In the genomic region with DNA sequence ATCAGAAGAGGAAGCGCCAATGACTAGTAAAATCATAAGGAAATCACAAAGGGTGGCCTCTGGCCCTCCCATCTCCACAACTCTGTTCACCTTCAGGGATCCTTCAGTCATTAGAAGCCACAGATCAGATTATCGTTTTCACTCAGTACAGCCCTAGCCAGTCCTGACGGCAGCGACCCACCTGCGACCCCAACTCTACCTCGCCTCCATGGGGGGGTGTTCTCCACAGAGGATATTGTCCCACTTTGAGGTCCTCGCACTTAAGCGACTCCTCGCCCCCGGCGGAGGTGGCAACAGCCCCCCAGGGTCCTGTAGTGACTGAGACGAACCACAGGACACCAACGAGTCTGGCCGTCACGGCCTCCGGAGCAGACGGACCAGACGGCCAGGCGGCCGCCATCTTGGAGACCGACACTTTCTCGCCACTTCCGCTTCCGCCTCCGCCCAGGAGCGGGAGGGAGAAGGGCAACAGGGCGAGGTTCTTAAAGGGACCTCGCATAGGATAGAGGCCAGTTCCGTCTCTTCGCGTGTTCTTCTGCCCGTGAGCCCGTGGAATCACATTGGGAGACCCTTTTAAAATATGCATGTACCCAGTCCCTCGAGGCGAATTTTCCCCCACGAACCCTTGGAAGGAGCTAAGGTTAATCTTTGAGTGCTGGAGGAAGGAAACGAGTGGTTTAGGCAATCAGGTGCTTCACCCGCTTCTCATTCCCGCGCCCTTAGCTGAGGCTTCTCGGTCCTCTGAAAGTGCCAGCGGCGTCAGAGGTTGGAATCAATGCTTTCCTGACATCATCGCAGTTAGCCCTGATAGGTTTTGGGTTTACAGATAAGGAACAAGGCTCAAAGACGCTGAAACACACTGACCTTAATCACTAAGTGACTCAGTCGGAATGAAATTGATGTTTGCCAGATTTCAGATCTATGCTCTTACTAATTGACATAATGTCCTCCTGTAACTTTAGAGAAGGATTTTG, we compare ENCODE assay signal across 1 cellular context.
A peak's percentile ranks its signal among the peaks of the same experiment; 100 is the strongest.
TF ChIP-seq lines count a peak whose summit lies in the region.

A gene (minus strand): TSS at position 421 of the 974 bp plus-strand sequence. CDS start 21 bp downstream, at position 400.

TF ChIP-seq in H1, 55 proteins besides CTCF, POLR2A, EP300 and RAD21:
- TF ChIP-seq TAF7 (optimal IDR thresholded peaks at IDR 0.05; ENCODE audit: borderline replicate concordance, low read depth, low read length) (peak; percentile 92), SIN3A (conservative IDR thresholded peaks at IDR 0.05 in 1 of 2, IDR thresholded peaks at IDR 0.05 in 1 of 2; ENCODE audit: low read depth in 1 of 2, low read length in 2 of 2) (peak; percentile 47 to 89; a peak in 2 of 4 replicates), RFX5 (IDR thresholded peaks at IDR 0.05; ENCODE audit: borderline replicate concordance, low read depth, low read length) (no peak), SP4 (IDR thresholded peaks at IDR 0.05; ENCODE audit: low read length) (peak; percentile 82; the same call in 1 of the 2 replicates), JUND (IDR thresholded peaks at IDR 0.05; ENCODE audit: low read length) (no peak), TEAD4 (IDR thresholded peaks at IDR 0.05; ENCODE audit: low read depth, low read length) (no peak), JUN (IDR thresholded peaks at IDR 0.05; ENCODE audit: low read depth, low read length) (no peak), TCF12 (IDR thresholded peaks at IDR 0.05; ENCODE audit: low read depth, low read length) (no peak), HDAC6 (IDR thresholded peaks at IDR 0.05; ENCODE audit: low read depth, low read length) (no peak), FOSL1 (IDR thresholded peaks at IDR 0.05; ENCODE audit: insufficient read depth, low read depth, low read length) (no peak), CHD1 (IDR thresholded peaks at IDR 0.05; ENCODE audit: low read depth, low read length) (no peak), RBBP5 (IDR thresholded peaks at IDR 0.05; ENCODE audit: borderline replicate concordance, low read depth, low read length) (peak; percentile 95), CBX8 (IDR thresholded peaks at IDR 0.05; ENCODE audit: borderline replicate concordance, low read depth, low read length) (no peak), GTF2F1 (IDR thresholded peaks at IDR 0.05; ENCODE audit: borderline replicate concordance, low read depth, low read length) (peak; percentile 59; the same call in 1 of the 2 replicates), SIRT6 (IDR thresholded peaks at IDR 0.05; ENCODE audit: low read length) (no peak), SP1 (IDR thresholded peaks at IDR 0.05; ENCODE audit: low read depth, low read length) (peak; percentile 55; the same call in 1 of the 2 replicates), RXRA (IDR thresholded peaks at IDR 0.05; ENCODE audit: insufficient read depth, low read depth, low read length) (no peak), GABPA (IDR thresholded peaks at IDR 0.05; ENCODE audit: borderline replicate concordance, insufficient read depth, low read length) (peak; percentile 92), YY1 (IDR thresholded peaks at IDR 0.05; ENCODE audit: low read depth, low read length) (peak; percentile 99), ZNF274 (IDR thresholded peaks at IDR 0.05; ENCODE audit: borderline replicate concordance, extremely low read depth, low read length) (no peak), SIX5 (IDR thresholded peaks at IDR 0.05; ENCODE audit: low read depth, low read length) (no peak), ASH2L (IDR thresholded peaks at IDR 0.05; ENCODE audit: low read length) (peak; percentile 99), BCL11A (IDR thresholded peaks at IDR 0.05; ENCODE audit: low read depth in 2 of 2, low read length in 2 of 2) (no peak), SAP30 (IDR thresholded peaks at IDR 0.05; ENCODE audit: insufficient read depth, insufficient replicate concordance, low read length) (no peak), KDM1A (IDR thresholded peaks at IDR 0.05; ENCODE audit: borderline replicate concordance, low read length) (0 out of 2 replicates have a peak, but pooled peaks have one; percentile 46), NRF1 (IDR thresholded peaks at IDR 0.05; ENCODE audit: low read depth, low read length) (no peak), BACH1 (IDR thresholded peaks at IDR 0.05; ENCODE audit: low read length) (no peak), KDM4A (IDR thresholded peaks at IDR 0.05; ENCODE audit: low read depth, low read length, severe bottlenecking) (peak; percentile 92), EZH2 (IDR thresholded peaks at IDR 0.05; ENCODE audit: low read depth, low read length, severe bottlenecking) (no peak), HDAC2 (IDR thresholded peaks at IDR 0.05; ENCODE audit: borderline replicate concordance in 1 of 2, low read depth in 2 of 2, low read length in 2 of 2) (peak in 1 of 2 experiments; percentile 80; a peak in 1 of 4 replicates), TAF1 (IDR thresholded peaks at IDR 0.05; ENCODE audit: low read depth, low read length) (peak; percentile 98), NANOG (IDR thresholded peaks at IDR 0.05; ENCODE audit: insufficient read depth, low read depth, low read length, poor library complexity, severe bottlenecking) (no peak), EGR1 (IDR thresholded peaks at IDR 0.05; ENCODE audit: borderline replicate concordance, low read depth, low read length) (peak; percentile 86), CREB1 (IDR thresholded peaks at IDR 0.05) (peak; percentile 59), SUZ12 (IDR thresholded peaks at IDR 0.05; ENCODE audit: low read length) (no peak), TBP (IDR thresholded peaks at IDR 0.05; ENCODE audit: low read depth, low read length) (peak; percentile 92), SP2 (IDR thresholded peaks at IDR 0.05; ENCODE audit: low read length) (peak; percentile 15; the same call in 1 of the 2 replicates), PHF8 (conservative IDR thresholded peaks at IDR 0.05; ENCODE audit: low read depth, low read length) (peak; percentile 100), POLR2AphosphoS5 (IDR thresholded peaks at IDR 0.05; ENCODE audit: low read depth, low read length) (peak; percentile 97), KDM5A (IDR thresholded peaks at IDR 0.05; ENCODE audit: low read length) (peak; percentile 92), BRCA1 (IDR thresholded peaks at IDR 0.05; ENCODE audit: low read depth, low read length) (no peak)
- TF ChIP-seq, protein P1, sequence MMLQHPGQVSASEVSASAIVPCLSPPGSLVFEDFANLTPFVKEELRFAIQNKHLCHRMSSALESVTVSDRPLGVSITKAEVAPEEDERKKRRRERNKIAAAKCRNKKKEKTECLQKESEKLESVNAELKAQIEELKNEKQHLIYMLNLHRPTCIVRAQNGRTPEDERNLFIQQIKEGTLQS (IDR thresholded peaks at IDR 0.05; ENCODE audit: insufficient read depth, low read depth, low read length), result no peak
- TF ChIP-seq, protein P2, sequence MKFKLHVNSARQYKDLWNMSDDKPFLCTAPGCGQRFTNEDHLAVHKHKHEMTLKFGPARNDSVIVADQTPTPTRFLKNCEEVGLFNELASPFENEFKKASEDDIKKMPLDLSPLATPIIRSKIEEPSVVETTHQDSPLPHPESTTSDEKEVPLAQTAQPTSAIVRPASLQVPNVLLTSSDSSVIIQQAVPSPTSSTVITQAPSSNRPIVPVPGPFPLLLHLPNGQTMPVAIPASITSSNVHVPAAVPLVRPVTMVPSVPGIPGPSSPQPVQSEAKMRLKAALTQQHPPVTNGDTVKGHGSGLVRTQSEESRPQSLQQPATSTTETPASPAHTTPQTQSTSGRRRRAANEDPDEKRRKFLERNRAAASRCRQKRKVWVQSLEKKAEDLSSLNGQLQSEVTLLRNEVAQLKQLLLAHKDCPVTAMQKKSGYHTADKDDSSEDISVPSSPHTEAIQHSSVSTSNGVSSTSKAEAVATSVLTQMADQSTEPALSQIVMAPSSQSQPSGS (IDR thresholded peaks at IDR 0.05; ENCODE audit: low read length), result peak; percentile 88; the same call in 1 of the 2 replicates
- TF ChIP-seq, protein P3, sequence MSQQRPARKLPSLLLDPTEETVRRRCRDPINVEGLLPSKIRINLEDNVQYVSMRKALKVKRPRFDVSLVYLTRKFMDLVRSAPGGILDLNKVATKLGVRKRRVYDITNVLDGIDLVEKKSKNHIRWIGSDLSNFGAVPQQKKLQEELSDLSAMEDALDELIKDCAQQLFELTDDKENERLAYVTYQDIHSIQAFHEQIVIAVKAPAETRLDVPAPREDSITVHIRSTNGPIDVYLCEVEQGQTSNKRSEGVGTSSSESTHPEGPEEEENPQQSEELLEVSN (IDR thresholded peaks at IDR 0.05), result peak; percentile 73
- TF ChIP-seq, protein P4, sequence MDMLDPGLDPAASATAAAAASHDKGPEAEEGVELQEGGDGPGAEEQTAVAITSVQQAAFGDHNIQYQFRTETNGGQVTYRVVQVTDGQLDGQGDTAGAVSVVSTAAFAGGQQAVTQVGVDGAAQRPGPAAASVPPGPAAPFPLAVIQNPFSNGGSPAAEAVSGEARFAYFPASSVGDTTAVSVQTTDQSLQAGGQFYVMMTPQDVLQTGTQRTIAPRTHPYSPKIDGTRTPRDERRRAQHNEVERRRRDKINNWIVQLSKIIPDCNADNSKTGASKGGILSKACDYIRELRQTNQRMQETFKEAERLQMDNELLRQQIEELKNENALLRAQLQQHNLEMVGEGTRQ (IDR thresholded peaks at IDR 0.05; ENCODE audit: low read length), result 0 out of 2 replicates have a peak, but pooled peaks have one; percentile 4
- TF ChIP-seq, protein P5, sequence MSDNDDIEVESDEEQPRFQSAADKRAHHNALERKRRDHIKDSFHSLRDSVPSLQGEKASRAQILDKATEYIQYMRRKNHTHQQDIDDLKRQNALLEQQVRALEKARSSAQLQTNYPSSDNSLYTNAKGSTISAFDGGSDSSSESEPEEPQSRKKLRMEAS (IDR thresholded peaks at IDR 0.05), result peak; percentile 83
